ENCODE assay signal across 8 cellular contexts in the genomic region with DNA sequence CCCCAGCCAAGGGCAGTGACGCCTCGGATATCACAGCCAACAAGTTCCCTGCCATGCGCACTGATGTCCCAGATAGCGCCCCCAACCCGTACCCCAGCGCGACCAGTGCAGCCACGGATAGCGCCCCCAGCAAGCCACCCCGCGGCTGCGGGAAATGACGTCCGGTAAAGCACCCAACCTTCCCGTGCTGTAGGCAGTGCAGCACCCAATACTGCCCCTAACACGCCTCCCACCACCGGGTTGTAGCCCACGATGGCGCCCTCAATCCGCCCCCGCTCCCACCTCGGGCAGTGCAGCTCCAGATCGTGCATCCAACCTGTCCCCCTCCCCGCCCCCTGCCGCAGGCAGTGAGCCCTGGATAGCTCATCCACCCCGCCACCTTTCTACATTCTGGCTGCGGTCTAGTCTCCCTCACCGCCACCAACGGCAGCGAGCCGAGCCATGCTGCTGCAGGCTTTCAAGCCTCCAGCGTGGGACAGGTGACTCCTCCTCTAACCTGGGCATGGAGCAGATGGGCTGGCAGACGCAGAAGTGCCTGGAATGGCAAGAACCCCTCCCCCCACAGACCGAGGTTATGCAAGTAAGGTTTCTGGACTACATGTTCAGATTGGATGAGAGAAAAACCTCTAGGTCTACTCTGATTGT. TPM values are rescaled to one million over a fixed set of nuclear protein-coding genes. Genes with fewer than 3 reads are reported as not detected.
A peak's percentile ranks its signal among the peaks of the same experiment; 100 is the strongest.
DNase-seq lines count a peak whose midpoint lies in the region; ATAC-seq and TF ChIP-seq lines count a peak whose summit lies in the region.

No MANE protein-coding gene starts in this region.

- H3K36me3 ChIP-seq in MG63 (no peaks in the 10 kb centered on the region), lower lobe of right lung (no peaks in the 10 kb centered on the region), HAP-1 (replicated peaks) (no peaks in the 10 kb centered on the region)

- H3K27ac ChIP-seq in CD4-positive, alpha-beta T cell (ENCODE audit: low read depth, low read length): no peak overlapping the region
- no peak overlapping the region for H3K27ac ChIP-seq in lower lobe of right lung

- in situ Hi-C loops in KBM-7 (cut with MboI; ENCODE audit: low pct_unique_long_range_greater_than_20kb, low sequenced_read_pairs): no loop called here
- in situ Hi-C loops in HAP-1 (cut with MboI; ENCODE audit: low sequenced_read_pairs): no loop called here

- TF ChIP-seq CTCF in CD4-positive, alpha-beta T cell (IDR thresholded peaks at IDR 0.05): no peak
- TF ChIP-seq CTCF in lower lobe of right lung (IDR thresholded peaks at IDR 0.05): no peak

- peaks cover 34% of the 10 kb centered on the region for H3K27me3 Mint-ChIP-seq in CD4-positive, alpha-beta T cell
- peaks cover 42% of the 10 kb centered on the region for H3K27me3 Mint-ChIP-seq in activated naive CD8-positive, alpha-beta T cell treated with anti-CD3 and anti-CD28 coated beads for 36 hours

- intact Hi-C loops in CD4-positive, alpha-beta T cell (cut with DNase I, micrococcal nuclease): loop anchor here in 1 of 2 experiments (5.0 kb wide), 2 partner anchors 63 to 268 kb away; a partner anchor contains a TSS
- intact Hi-C loops in lower lobe of right lung (cut with DNase I): no loop called here

- H3K4me3 ChIP-seq in MG63 (peak overlapping the region; percentile 5; the same call in 1 of the 2 replicates), lower lobe of right lung (peak overlapping the region; percentile 33), HAP-1 (no peak overlapping the region)

- H3K27ac Mint-ChIP-seq in CD4-positive, alpha-beta T cell: peak overlapping the region; percentile 85
- no peak overlapping the region for H3K27ac Mint-ChIP-seq in activated naive CD8-positive, alpha-beta T cell treated with anti-CD3 and anti-CD28 coated beads for 36 hours

- CTCF ChIA-PET in CD4-positive, alpha-beta T cell (lab: Charles Lee): no interaction called here

- no peaks in the 10 kb centered on the region for H3K9me3 ChIP-seq in CD4-positive, alpha-beta T cell (ENCODE audit: control insufficient read depth, low read length)
- H3K9me3 ChIP-seq in MG63 (no peaks in the 10 kb centered on the region), lower lobe of right lung (no peaks in the 10 kb centered on the region), HAP-1 (no peaks in the 10 kb centered on the region)

- no peaks in the 10 kb centered on the region for H3K9me3 Mint-ChIP-seq in CD4-positive, alpha-beta T cell
- H3K9me3 Mint-ChIP-seq in activated naive CD8-positive, alpha-beta T cell treated with anti-CD3 and anti-CD28 coated beads for 36 hours: no peaks in the 10 kb centered on the region

- peak; percentile 33 for ATAC-seq in CD4-positive, alpha-beta T cell (ENCODE audit: poor library complexity)
- ATAC-seq in lower lobe of right lung (peak; percentile 2 to 18), GM21737 (IDR thresholded peaks at IDR 0.05; ENCODE audit: unreplicated experiment) (no peak)

- no peaks in the 10 kb centered on the region for H3K36me3 Mint-ChIP-seq in CD4-positive, alpha-beta T cell (ENCODE audit: low read depth)
- no peaks in the 10 kb centered on the region for H3K36me3 Mint-ChIP-seq in activated naive CD8-positive, alpha-beta T cell treated with anti-CD3 and anti-CD28 coated beads for 36 hours

- peak in 1 of 10 experiments; percentile 10 for DNase-seq in CD4-positive, alpha-beta T cell
- DNase-seq in MG63 (no peak), lower lobe of right lung (no peak), KBM-7 (no peak), HAP-1 (ENCODE audit: low spot score in 2 of 2) (no peak), AG08396 (ENCODE audit: low spot score) (no peak)
- DNase-seq in activated naive CD8-positive, alpha-beta T cell treated with anti-CD3 and anti-CD28 coated beads for 36 hours: peak; percentile 24

- peaks cover 54% of the 10 kb centered on the region for H3K4me1 Mint-ChIP-seq in CD4-positive, alpha-beta T cell (ENCODE audit: low read depth)
- peaks cover 10% of the 10 kb centered on the region for H3K4me1 Mint-ChIP-seq in activated naive CD8-positive, alpha-beta T cell treated with anti-CD3 and anti-CD28 coated beads for 36 hours

- H3K4me1 ChIP-seq in lower lobe of right lung: peaks cover 13% of the 10 kb centered on the region
- no peaks in the 10 kb centered on the region for H3K4me1 ChIP-seq in HAP-1

- peak overlapping the region; percentile 89 for H3K4me3 Mint-ChIP-seq in CD4-positive, alpha-beta T cell
- peak overlapping the region; percentile 69 for H3K4me3 Mint-ChIP-seq in activated naive CD8-positive, alpha-beta T cell treated with anti-CD3 and anti-CD28 coated beads for 36 hours

- POLR2A ChIA-PET in CD4-positive, alpha-beta T cell (lab: Charles Lee): no interaction called here

- H3K27me3 ChIP-seq in CD4-positive, alpha-beta T cell (ENCODE audit: control insufficient read depth, insufficient read depth, low read length): peaks cover 9% of the 10 kb centered on the region
- H3K27me3 ChIP-seq in MG63 (peaks cover 24% of the 10 kb centered on the region), lower lobe of right lung (ENCODE audit: low read depth) (peaks cover 31% of the 10 kb centered on the region), HAP-1 (ENCODE audit: low read depth) (peaks cover 2% of the 10 kb centered on the region; the same call in 1 of the 2 replicates)

RNA-seq across cellular contexts. Expression of a gene that starts 0.5 kb away (rescaled TPM):
- under 1 TPM; 0.30 to 0.47 TPM for total RNA-seq in CD4-positive, alpha-beta T cell
- total RNA-seq in MG63 (2014; rRNA removed; shearing (Covaris generic); ENCODE audit: low replicate concordance): not detected in 2 replicates
- not detected for total RNA-seq in activated naive CD8-positive, alpha-beta T cell treated with anti-CD3 and anti-CD28 coated beads for 36 hours
- not detected for total RNA-seq in lower lobe of right lung

RNA-seq across cellular contexts. Expression of a gene that starts 45.2 kb away (rescaled TPM):
- not detected for total RNA-seq in CD4-positive, alpha-beta T cell
- total RNA-seq in MG63 (2014; rRNA removed; shearing (Covaris generic); ENCODE audit: low replicate concordance): not detected in 2 replicates
- not detected for total RNA-seq in activated naive CD8-positive, alpha-beta T cell treated with anti-CD3 and anti-CD28 coated beads for 36 hours
- total RNA-seq in lower lobe of right lung: not detected

RNA-seq across cellular contexts. Expression of a gene that starts 50.8 kb away (rescaled TPM):
- total RNA-seq in CD4-positive, alpha-beta T cell: not detected
- not detected in 2 replicates for total RNA-seq in MG63 (2014; rRNA removed; shearing (Covaris generic); ENCODE audit: low replicate concordance)
- not detected for total RNA-seq in activated naive CD8-positive, alpha-beta T cell treated with anti-CD3 and anti-CD28 coated beads for 36 hours
- 1.4 TPM for total RNA-seq in lower lobe of right lung
